Comparison of ENCODE assay signal across 1 cellular context in the genomic region with DNA sequence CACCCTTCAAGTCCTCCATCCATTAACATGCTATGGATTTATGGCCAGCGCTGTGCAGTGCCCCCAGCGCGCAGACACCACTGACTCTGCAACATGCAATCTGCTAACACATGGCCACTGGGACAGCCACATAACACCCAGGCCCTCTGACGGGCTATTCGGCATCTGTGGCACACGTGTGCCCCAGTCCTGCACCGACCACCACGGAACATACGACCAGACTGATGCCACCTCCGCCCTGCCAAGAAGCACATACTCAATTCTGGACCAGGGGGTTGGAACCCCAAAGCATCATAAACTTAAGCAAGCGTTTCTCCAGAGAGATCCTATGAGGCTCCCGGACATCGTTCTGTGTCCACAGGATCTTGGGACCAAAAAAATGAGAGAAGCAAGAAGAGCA.
TF ChIP-seq lines count a peak whose summit lies in the region.

No MANE protein-coding gene starts in this region.

TF ChIP-seq in GM12878, 131 proteins besides CTCF, POLR2A, EP300 and RAD21:
- TF ChIP-seq ZSCAN29 (IDR thresholded peaks at IDR 0.05) (no peak), ZBED1 (IDR thresholded peaks at IDR 0.05; ENCODE audit: borderline replicate concordance) (no peak), KLF5 (IDR thresholded peaks at IDR 0.05; ENCODE audit: partially characterized antibody) (no peak), HSF1 (IDR thresholded peaks at IDR 0.05; ENCODE audit: low read depth, low read length) (no peak), SRF (IDR thresholded peaks at IDR 0.05; ENCODE audit: low read depth in 2 of 2, low read length in 2 of 2) (no peak), RUNX3 (IDR thresholded peaks at IDR 0.05; ENCODE audit: low read length) (no peak)
- TF ChIP-seq, protein P1, sequence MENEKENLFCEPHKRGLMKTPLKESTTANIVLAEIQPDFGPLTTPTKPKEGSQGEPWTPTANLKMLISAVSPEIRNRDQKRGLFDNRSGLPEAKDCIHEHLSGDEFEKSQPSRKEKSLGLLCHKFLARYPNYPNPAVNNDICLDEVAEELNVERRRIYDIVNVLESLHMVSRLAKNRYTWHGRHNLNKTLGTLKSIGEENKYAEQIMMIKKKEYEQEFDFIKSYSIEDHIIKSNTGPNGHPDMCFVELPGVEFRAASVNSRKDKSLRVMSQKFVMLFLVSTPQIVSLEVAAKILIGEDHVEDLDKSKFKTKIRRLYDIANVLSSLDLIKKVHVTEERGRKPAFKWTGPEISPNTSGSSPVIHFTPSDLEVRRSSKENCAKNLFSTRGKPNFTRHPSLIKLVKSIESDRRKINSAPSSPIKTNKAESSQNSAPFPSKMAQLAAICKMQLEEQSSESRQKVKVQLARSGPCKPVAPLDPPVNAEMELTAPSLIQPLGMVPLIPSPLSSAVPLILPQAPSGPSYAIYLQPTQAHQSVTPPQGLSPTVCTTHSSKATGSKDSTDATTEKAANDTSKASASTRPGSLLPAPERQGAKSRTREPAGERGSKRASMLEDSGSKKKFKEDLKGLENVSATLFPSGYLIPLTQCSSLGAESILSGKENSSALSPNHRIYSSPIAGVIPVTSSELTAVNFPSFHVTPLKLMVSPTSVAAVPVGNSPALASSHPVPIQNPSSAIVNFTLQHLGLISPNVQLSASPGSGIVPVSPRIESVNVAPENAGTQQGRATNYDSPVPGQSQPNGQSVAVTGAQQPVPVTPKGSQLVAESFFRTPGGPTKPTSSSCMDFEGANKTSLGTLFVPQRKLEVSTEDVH (IDR thresholded peaks at IDR 0.05; ENCODE audit: low read depth, partially characterized antibody): no peak
- TF ChIP-seq, protein P2, sequence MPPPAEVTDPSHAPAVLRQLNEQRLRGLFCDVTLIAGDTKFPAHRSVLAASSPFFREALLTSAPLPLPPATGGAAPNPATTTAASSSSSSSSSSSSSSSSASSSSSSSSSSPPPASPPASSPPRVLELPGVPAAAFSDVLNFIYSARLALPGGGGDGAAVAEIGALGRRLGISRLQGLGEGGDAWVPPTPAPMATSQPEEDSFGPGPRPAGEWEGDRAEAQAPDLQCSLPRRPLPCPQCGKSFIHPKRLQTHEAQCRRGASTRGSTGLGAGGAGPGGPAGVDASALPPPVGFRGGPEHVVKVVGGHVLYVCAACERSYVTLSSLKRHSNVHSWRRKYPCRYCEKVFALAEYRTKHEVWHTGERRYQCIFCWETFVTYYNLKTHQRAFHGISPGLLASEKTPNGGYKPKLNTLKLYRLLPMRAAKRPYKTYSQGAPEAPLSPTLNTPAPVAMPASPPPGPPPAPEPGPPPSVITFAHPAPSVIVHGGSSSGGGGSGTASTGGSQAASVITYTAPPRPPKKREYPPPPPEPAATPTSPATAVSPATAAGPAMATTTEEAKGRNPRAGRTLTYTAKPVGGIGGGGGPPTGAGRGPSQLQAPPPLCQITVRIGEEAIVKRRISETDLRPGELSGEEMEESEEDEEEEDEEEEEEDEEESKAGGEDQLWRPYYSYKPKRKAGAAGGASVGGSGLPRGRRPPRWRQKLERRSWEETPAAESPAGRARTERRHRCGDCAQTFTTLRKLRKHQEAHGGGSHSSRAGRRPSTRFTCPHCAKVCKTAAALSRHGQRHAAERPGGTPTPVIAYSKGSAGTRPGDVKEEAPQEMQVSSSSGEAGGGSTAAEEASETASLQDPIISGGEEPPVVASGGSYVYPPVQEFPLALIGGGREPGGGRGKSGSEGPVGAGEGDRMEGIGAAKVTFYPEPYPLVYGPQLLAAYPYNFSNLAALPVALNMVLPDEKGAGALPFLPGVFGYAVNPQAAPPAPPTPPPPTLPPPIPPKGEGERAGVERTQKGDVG (CRISPR knock-in tag; IDR thresholded peaks at IDR 0.05): no peak
